In genomic region chr10:21368728-21369425, GRCh38 we compare ENCODE assay signal across 20 cellular contexts.
A peak's percentile ranks its signal among the peaks of the same experiment; 100 is the strongest.
DNase-seq lines count a peak whose midpoint lies in the region; ATAC-seq and TF ChIP-seq lines count a peak whose summit lies in the region.
"Had no signal": no experiment of that assay in that cellular context is flagged by ENCODE, and none has a peak within 500 bp of the region (broad histone marks: within the 10 kb centered on the region; RNA-seq: fewer than 3 reads in every experiment).

No MANE protein-coding gene starts in this region.

- H3K4me3 Mint-ChIP-seq in MCF 10A (ENCODE audit: unreplicated experiment) (no peak overlapping the region), type B pancreatic cell (peak overlapping the region; percentile 46)
- H3K4me3 Mint-ChIP-seq: activated naive CD4-positive, alpha-beta T cell treated with anti-CD3 and anti-CD28 coated beads, Interleukin-2, amount 50 U/mL, for 24 hours; brain; CD4-positive, CD25-positive, alpha-beta regulatory T cell had no signal

- CTCF ChIA-PET in MCF 10A (lab: Yijun Ruan, JAX), result interaction anchor here (0.5 to 0.7 kb wide), 3 partner anchors 9 to 1966 kb away, joined by 3 to 4 read pairs (median 3); no protein-coding TSS in a partner anchor

- H3K27me3 Mint-ChIP-seq in MCF 10A (ENCODE audit: insufficient read depth, unreplicated experiment) (no peaks in the 10 kb centered on the region), type B pancreatic cell (no peaks in the 10 kb centered on the region)
- H3K27me3 Mint-ChIP-seq: activated naive CD4-positive, alpha-beta T cell treated with anti-CD3 and anti-CD28 coated beads, Interleukin-2, amount 50 U/mL, for 24 hours; CD4-positive, CD25-positive, alpha-beta regulatory T cell had no signal

- POLR2A ChIA-PET in MCF 10A (lab: Yijun Ruan, JAX), result interaction anchor here (1.0 to 2.3 kb wide), 6 partner anchors 11 to 164 kb away, joined by 3 to 11 read pairs (median 4); no protein-coding TSS in a partner anchor

- no peak overlapping the region for H3K27ac ChIP-seq in breast epithelium
- no peak overlapping the region for H3K27ac ChIP-seq in brain microvascular endothelial cell
- no peak overlapping the region for H3K27ac ChIP-seq in left lung
- H3K27ac ChIP-seq: Peyer's patch, skin epidermis, thyroid gland had no signal

- H3K27ac Mint-ChIP-seq in MCF 10A (ENCODE audit: low read depth, unreplicated experiment) (peak overlapping the region; percentile 75), type B pancreatic cell (peak overlapping the region; percentile 87)
- H3K27ac Mint-ChIP-seq: activated naive CD4-positive, alpha-beta T cell treated with anti-CD3 and anti-CD28 coated beads, Interleukin-2, amount 50 U/mL, for 24 hours; CD4-positive, CD25-positive, alpha-beta regulatory T cell had no signal

- TF ChIP-seq POLR2A in breast epithelium (IDR thresholded peaks at IDR 0.05), result no peak

- H3K4me1 ChIP-seq in breast epithelium, result peaks cover 0 to 5% of the 10 kb centered on the region in 2 donors
- peaks cover 5 to 15% of the 10 kb centered on the region in 2 donors for H3K4me1 ChIP-seq in left lung

- peak; percentile 49 for DNase-seq in MCF 10A (ENCODE audit: unreplicated experiment)
- no peak for DNase-seq in breast epithelium (ENCODE audit: low spot score in 2 of 2)
- DNase-seq in brain microvascular endothelial cell, result peak; percentile 24
- peak in 1 of 2 donors; percentile 35 for DNase-seq in left lung
- DNase-seq in type B pancreatic cell (ENCODE audit: extremely low spot score, unreplicated experiment), result no peak
- no peak for DNase-seq in DMS79 treated with DMSO at 0.1 percent for 48 hours (lab: John Stamatoyannopoulos, UW)
- DNase-seq: activated CD4-positive, alpha-beta T cell treated with anti-CD3 and anti-CD28 coated beads, Interleukin-2, amount 50 U/mL, for 1 hour; activated T-cell treated with anti-CD3 and anti-CD28 coated beads, Interleukin-2, amount 50 U/mL, for 1 hour; CD4-positive, CD25-positive, alpha-beta regulatory T cell; DMS53; hypothalamus; NCI-H1436; Peyer's patch; thyroid gland had no signal

- in situ Hi-C loops in brain microvascular endothelial cell (cut with HindIII; ENCODE audit: low pct_ligation_motif_present, low sequenced_read_pairs), result no loop called here

- intact Hi-C loops in MCF 10A (cut with micrococcal nuclease), result no loop called here
- intact Hi-C loops in breast epithelium (cut with DNase I; ENCODE audit: low total_unique reads), result no loop called here
- intact Hi-C loops in left lung (cut with DNase I), result no loop called here

- no peaks in the 10 kb centered on the region for H3K27me3 ChIP-seq in breast epithelium
- H3K27me3 ChIP-seq in brain microvascular endothelial cell (replicated peaks), result no peaks in the 10 kb centered on the region
- H3K27me3 ChIP-seq in left lung, result no peaks in the 10 kb centered on the region
- H3K27me3 ChIP-seq: Peyer's patch, thyroid gland had no signal

- H3K4me1 Mint-ChIP-seq in MCF 10A (ENCODE audit: insufficient read depth, unreplicated experiment) (peaks cover 51% of the 10 kb centered on the region), type B pancreatic cell (ENCODE audit: unreplicated experiment) (peaks cover 41% of the 10 kb centered on the region)

- H3K9me3 ChIP-seq in breast epithelium (no peaks in the 10 kb centered on the region), left lung (no peaks in the 10 kb centered on the region)
- H3K9me3 ChIP-seq: Peyer's patch, thyroid gland had no signal

- H3K36me3 Mint-ChIP-seq in MCF 10A (ENCODE audit: insufficient read depth, unreplicated experiment) (no peaks in the 10 kb centered on the region), type B pancreatic cell (peaks cover 8% of the 10 kb centered on the region)
- H3K36me3 Mint-ChIP-seq: activated naive CD4-positive, alpha-beta T cell treated with anti-CD3 and anti-CD28 coated beads, Interleukin-2, amount 50 U/mL, for 24 hours; brain; CD4-positive, CD25-positive, alpha-beta regulatory T cell had no signal

- H3K4me3 ChIP-seq in breast epithelium, result no peak overlapping the region
- H3K4me3 ChIP-seq in brain microvascular endothelial cell (ENCODE audit: low read depth, low read length), result no peak overlapping the region
- H3K4me3 ChIP-seq in left lung, result no peak overlapping the region
- H3K4me3 ChIP-seq: Peyer's patch, skin epidermis, thyroid gland had no signal

- ATAC-seq in left lung (peak; percentile 17), HG02885 (IDR thresholded peaks at IDR 0.05; ENCODE audit: poor library complexity, unreplicated experiment) (no peak), SK-N-SH treated with all-trans-retinoic acid at 6 μM for 48 hours (no peak)
- ATAC-seq: left lobe of liver had no signal

- TF ChIP-seq CTCF in MCF 10A (IDR thresholded peaks at IDR 0.05; ENCODE audit: unreplicated experiment), result no peak
- no peak for TF ChIP-seq CTCF in breast epithelium (IDR thresholded peaks at IDR 0.05)
- no peak for TF ChIP-seq CTCF in brain microvascular endothelial cell (IDR thresholded peaks at IDR 0.05; ENCODE audit: low read depth, low read length, missing control alignments)
- no peak for TF ChIP-seq CTCF in left lung (IDR thresholded peaks at IDR 0.05)
- no peak for TF ChIP-seq CTCF in type B pancreatic cell (conservative IDR thresholded peaks at IDR 0.05)

- BruUV-seq in MCF 10A (replicated peaks; lab: Mats Ljungman, UMichigan), result no TSS peak

- H3K9me3 Mint-ChIP-seq in MCF 10A (ENCODE audit: unreplicated experiment) (no peaks in the 10 kb centered on the region), type B pancreatic cell (peaks cover 7% of the 10 kb centered on the region)
- H3K9me3 Mint-ChIP-seq: activated naive CD4-positive, alpha-beta T cell treated with anti-CD3 and anti-CD28 coated beads, Interleukin-2, amount 50 U/mL, for 24 hours; CD4-positive, CD25-positive, alpha-beta regulatory T cell had no signal

- H3K36me3 ChIP-seq in breast epithelium (no peaks in the 10 kb centered on the region), brain microvascular endothelial cell (replicated peaks) (no peaks in the 10 kb centered on the region), left lung (no peaks in the 10 kb centered on the region)
- H3K36me3 ChIP-seq: Peyer's patch, thyroid gland had no signal

TF ChIP-seq in SK-N-SH treated with all-trans-retinoic acid at 6 μM for 48 hours, 23 proteins besides CTCF, POLR2A, EP300 and RAD21:
- TF ChIP-seq CSDC2 (CRISPR knock-in tag; IDR thresholded peaks at IDR 0.05) (no peak), ZFP30 (CRISPR knock-in tag; IDR thresholded peaks at IDR 0.05) (no peak), GLIS3 (CRISPR knock-in tag; IDR thresholded peaks at IDR 0.05) (no peak), ZNF8 (CRISPR knock-in tag; IDR thresholded peaks at IDR 0.05) (no peak)
- TF ChIP-seq, protein P1, sequence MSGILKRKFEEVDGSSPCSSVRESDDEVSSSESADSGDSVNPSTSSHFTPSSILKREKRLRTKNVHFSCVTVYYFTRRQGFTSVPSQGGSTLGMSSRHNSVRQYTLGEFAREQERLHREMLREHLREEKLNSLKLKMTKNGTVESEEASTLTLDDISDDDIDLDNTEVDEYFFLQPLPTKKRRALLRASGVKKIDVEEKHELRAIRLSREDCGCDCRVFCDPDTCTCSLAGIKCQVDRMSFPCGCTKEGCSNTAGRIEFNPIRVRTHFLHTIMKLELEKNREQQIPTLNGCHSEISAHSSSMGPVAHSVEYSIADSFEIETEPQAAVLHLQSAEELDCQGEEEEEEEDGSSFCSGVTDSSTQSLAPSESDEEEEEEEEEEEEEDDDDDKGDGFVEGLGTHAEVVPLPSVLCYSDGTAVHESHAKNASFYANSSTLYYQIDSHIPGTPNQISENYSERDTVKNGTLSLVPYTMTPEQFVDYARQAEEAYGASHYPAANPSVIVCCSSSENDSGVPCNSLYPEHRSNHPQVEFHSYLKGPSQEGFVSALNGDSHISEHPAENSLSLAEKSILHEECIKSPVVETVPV (CRISPR knock-in tag; IDR thresholded peaks at IDR 0.05), result no peak

Comparison
In these comparisons a context has a peak if more than half of its experiments do, and no peak if none do; other contexts are left out.
1. DNase-seq: peak in MCF 10A (single experiment) and brain microvascular endothelial cell (single experiment); none in breast epithelium (0 of 2), type B pancreatic cell (single experiment) and DMS79 treated with DMSO at 0.1 percent for 48 hours (single experiment).